24 cellular contexts compared by ENCODE assay signal in the genomic region with DNA sequence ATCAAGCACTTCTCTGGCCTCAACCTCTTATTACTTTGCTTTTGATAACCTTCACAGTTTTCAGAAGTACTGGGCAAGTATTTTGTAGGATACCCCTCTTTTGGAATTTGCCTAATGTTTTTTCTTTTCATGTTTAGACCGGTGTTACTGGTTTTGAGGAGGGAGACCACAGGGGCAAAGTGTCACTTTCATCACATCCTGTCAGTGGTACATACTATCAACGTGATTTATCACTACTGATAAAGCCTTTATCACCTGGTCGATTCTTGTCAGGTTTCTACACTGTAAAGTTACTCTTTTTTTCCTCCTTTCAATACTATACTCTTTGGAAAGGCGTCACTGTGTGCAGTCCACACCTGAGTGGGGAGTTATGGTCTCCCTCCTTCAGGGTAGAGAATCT. TPM values are rescaled to one million over a fixed set of nuclear protein-coding genes. Genes with fewer than 3 reads are reported as not detected.
DNase-seq lines count a peak whose midpoint lies in the region; ATAC-seq and TF ChIP-seq lines count a peak whose summit lies in the region.
"Had no signal": no experiment of that assay in that cellular context is flagged by ENCODE, and none has a peak within 500 bp of the region (broad histone marks: within the 10 kb centered on the region; RNA-seq: fewer than 3 reads in every experiment).

No MANE protein-coding gene starts in this region.

- H3K4me3 Mint-ChIP-seq in activated CD8-positive, alpha-beta memory T cell treated with anti-CD3 and anti-CD28 coated beads, Interleukin-2, amount 10 ng/mL, durations not matched to agents 7 days and 5 days, result no peak overlapping the region
- no peak overlapping the region for H3K4me3 Mint-ChIP-seq in central memory CD8-positive, alpha-beta T cell
- no peak overlapping the region for H3K4me3 Mint-ChIP-seq in naive thymus-derived CD4-positive, alpha-beta T cell
- H3K4me3 Mint-ChIP-seq: B cell had no signal

- no peak overlapping the region for H3K27ac ChIP-seq in naive thymus-derived CD4-positive, alpha-beta T cell (ENCODE audit: low read depth, low read length)
- H3K27ac ChIP-seq: HL-60 had no signal

- H3K27ac Mint-ChIP-seq in activated CD8-positive, alpha-beta memory T cell treated with anti-CD3 and anti-CD28 coated beads, Interleukin-2, amount 10 ng/mL, durations not matched to agents 7 days and 5 days, result no peak overlapping the region
- peak overlapping the region; percentile 17 for H3K27ac Mint-ChIP-seq in central memory CD8-positive, alpha-beta T cell (ENCODE audit: low read depth)
- peak overlapping the region in 1 of 9 donors; percentile 19 for H3K27ac Mint-ChIP-seq in naive thymus-derived CD4-positive, alpha-beta T cell
- H3K27ac Mint-ChIP-seq: B cell had no signal

- H3K27me3 Mint-ChIP-seq in activated CD8-positive, alpha-beta memory T cell treated with anti-CD3 and anti-CD28 coated beads, Interleukin-2, amount 10 ng/mL, durations not matched to agents 7 days and 5 days, result no peaks in the 10 kb centered on the region
- H3K27me3 Mint-ChIP-seq in central memory CD8-positive, alpha-beta T cell, result no peaks in the 10 kb centered on the region
- no peaks in the 10 kb centered on the region for H3K27me3 Mint-ChIP-seq in naive thymus-derived CD4-positive, alpha-beta T cell
- H3K27me3 Mint-ChIP-seq: B cell had no signal

- H3K36me3 Mint-ChIP-seq in activated CD8-positive, alpha-beta memory T cell treated with anti-CD3 and anti-CD28 coated beads, Interleukin-2, amount 10 ng/mL, durations not matched to agents 7 days and 5 days, result peaks cover 2% of the 10 kb centered on the region
- H3K36me3 Mint-ChIP-seq in central memory CD8-positive, alpha-beta T cell (ENCODE audit: insufficient read depth), result peaks cover 1% of the 10 kb centered on the region
- peaks cover 0 to 26% (median 0%) of the 10 kb centered on the region in 5 donors for H3K36me3 Mint-ChIP-seq in naive thymus-derived CD4-positive, alpha-beta T cell

- H3K4me1 ChIP-seq in naive thymus-derived CD4-positive, alpha-beta T cell (ENCODE audit: control insufficient read depth in 2 of 2, insufficient read depth in 2 of 2, low read length in 2 of 2), result peaks cover 0 to 8% of the 10 kb centered on the region in 2 donors

- intact Hi-C loops in naive thymus-derived CD4-positive, alpha-beta T cell (cut with micrococcal nuclease), result no loop called here

- no peaks in the 10 kb centered on the region for H3K9me3 Mint-ChIP-seq in activated CD8-positive, alpha-beta memory T cell treated with anti-CD3 and anti-CD28 coated beads, Interleukin-2, amount 10 ng/mL, durations not matched to agents 7 days and 5 days (ENCODE audit: low read depth)
- no peaks in the 10 kb centered on the region for H3K9me3 Mint-ChIP-seq in central memory CD8-positive, alpha-beta T cell
- peaks cover 0 to 1% (median 0%) of the 10 kb centered on the region in 11 donors for H3K9me3 Mint-ChIP-seq in naive thymus-derived CD4-positive, alpha-beta T cell

- H3K27me3 ChIP-seq in naive thymus-derived CD4-positive, alpha-beta T cell (ENCODE audit: control insufficient read depth in 2 of 2, insufficient read depth in 2 of 2, low read length in 2 of 2), result no peaks in the 10 kb centered on the region
- H3K27me3 ChIP-seq: MG63 had no signal

- H3K4me1 Mint-ChIP-seq in activated CD8-positive, alpha-beta memory T cell treated with anti-CD3 and anti-CD28 coated beads, Interleukin-2, amount 10 ng/mL, durations not matched to agents 7 days and 5 days, result peaks cover 21% of the 10 kb centered on the region
- H3K4me1 Mint-ChIP-seq in central memory CD8-positive, alpha-beta T cell, result peaks cover 29% of the 10 kb centered on the region
- H3K4me1 Mint-ChIP-seq in naive thymus-derived CD4-positive, alpha-beta T cell, result peaks cover 7 to 26% (median 18%) of the 10 kb centered on the region in 7 donors

- POLR2A ChIA-PET in HEK293T (lab: Yijun Ruan, JAX), result interaction anchor here (0.6 kb wide), 1 partner anchor 59 kb away, joined by 3 read pairs; no protein-coding TSS in a partner anchor
- POLR2A ChIA-PET in naive thymus-derived CD4-positive, alpha-beta T cell (lab: Charles Lee), result no interaction called here

- H3K9me3 ChIP-seq in naive thymus-derived CD4-positive, alpha-beta T cell (ENCODE audit: control insufficient read depth in 2 of 3, low read length in 3 of 3), result no peaks in the 10 kb centered on the region
- H3K9me3 ChIP-seq: MG63 had no signal

- CTCF ChIA-PET in activated CD8-positive, alpha-beta memory T cell treated with anti-CD3 and anti-CD28 coated beads, Interleukin-2, amount 10 ng/mL, durations not matched to agents 7 days and 5 days (lab: Charles Lee), result no interaction called here
- CTCF ChIA-PET in HEK293T (lab: Yijun Ruan, JAX), result no interaction called here
- CTCF ChIA-PET in naive thymus-derived CD4-positive, alpha-beta T cell (lab: Charles Lee), result no interaction called here

- no peak overlapping the region for H3K4me3 ChIP-seq in naive thymus-derived CD4-positive, alpha-beta T cell (ENCODE audit: low read length)
- H3K4me3 ChIP-seq: GM12878, MG63 had no signal

- H3K36me3 ChIP-seq in naive thymus-derived CD4-positive, alpha-beta T cell (ENCODE audit: control insufficient read depth in 2 of 3, insufficient read depth in 3 of 3, low read length in 3 of 3), result no peaks in the 10 kb centered on the region
- H3K36me3 ChIP-seq: MG63 had no signal

- peak; percentile 30 for ATAC-seq in activated CD8-positive, alpha-beta memory T cell treated with anti-CD3 and anti-CD28 coated beads, Interleukin-2, amount 10 ng/mL, durations not matched to agents 7 days and 5 days
- ATAC-seq in central memory CD8-positive, alpha-beta T cell (replicated peaks; ENCODE audit: extremely low read depth, poor library complexity, severe bottlenecking), result no peak
- ATAC-seq in naive thymus-derived CD4-positive, alpha-beta T cell, result peak; percentile 50
- ATAC-seq in HG02642 (IDR thresholded peaks at IDR 0.05; ENCODE audit: poor library complexity, unreplicated experiment), result no peak
- no peak for ATAC-seq in HG03460 (IDR thresholded peaks at IDR 0.05; ENCODE audit: unreplicated experiment)
- ATAC-seq: GM12878, Right ventricle myocardium inferior had no signal

- DNase-seq in activated CD8-positive, alpha-beta memory T cell treated with anti-CD3 and anti-CD28 coated beads, Interleukin-2, amount 10 ng/mL, durations not matched to agents 7 days and 5 days, result no peak
- DNase-seq in activated CD8-positive, alpha-beta memory T cell treated with anti-CD3 and anti-CD28 coated beads, Interleukin-2, amount 50 U/mL, for 4 hours, result no peak
- DNase-seq in HEK293T (ENCODE audit: extremely low spot score) (no peak), NCI-H2196 (lab: John Stamatoyannopoulos, UW; ENCODE audit: unreplicated experiment) (no peak)
- no peak for DNase-seq in central memory CD8-positive, alpha-beta T cell (ENCODE audit: low spot score in 2 of 2)
- DNase-seq in naive thymus-derived CD4-positive, alpha-beta T cell, result no peak
- DNase-seq: 8988T; GF-D8; GOT3; IMR-90; Kasumi-1; MG63; NCI-H1048; NCI-H146; NCI-H2029 treated with DMSO at 0.1 percent for 48 hours; NCI-H2171; NCI-H446; NK-92 treated with Interleukin-12 subunit alpha and Interleukin-12 subunit beta, amount 100 ng/mL, for 24 hours had no signal

TF ChIP-seq in HEK293T, 16 proteins besides CTCF, POLR2A, EP300 and RAD21:
- TF ChIP-seq, protein P1, sequence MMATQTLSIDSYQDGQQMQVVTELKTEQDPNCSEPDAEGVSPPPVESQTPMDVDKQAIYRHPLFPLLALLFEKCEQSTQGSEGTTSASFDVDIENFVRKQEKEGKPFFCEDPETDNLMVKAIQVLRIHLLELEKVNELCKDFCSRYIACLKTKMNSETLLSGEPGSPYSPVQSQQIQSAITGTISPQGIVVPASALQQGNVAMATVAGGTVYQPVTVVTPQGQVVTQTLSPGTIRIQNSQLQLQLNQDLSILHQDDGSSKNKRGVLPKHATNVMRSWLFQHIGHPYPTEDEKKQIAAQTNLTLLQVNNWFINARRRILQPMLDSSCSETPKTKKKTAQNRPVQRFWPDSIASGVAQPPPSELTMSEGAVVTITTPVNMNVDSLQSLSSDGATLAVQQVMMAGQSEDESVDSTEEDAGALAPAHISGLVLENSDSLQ (IDR thresholded peaks at IDR 0.05), result peak; percentile 49
- TF ChIP-seq BHLHE40 (IDR thresholded peaks at IDR 0.05; ENCODE audit: borderline replicate concordance), result no peak

RNA-seq across cellular contexts. Expression of a gene that starts 26.7 kb away (rescaled TPM):
- total RNA-seq in activated CD8-positive, alpha-beta memory T cell treated with anti-CD3 and anti-CD28 coated beads, Interleukin-2, amount 10 ng/mL, durations not matched to agents 7 days and 5 days, result 10 to 100 TPM in 1 of 2 experiments, 1 to 10 TPM in 1; 8.0 to 11.6 TPM
- total RNA-seq in naive thymus-derived CD4-positive, alpha-beta T cell, result 10 to 100 TPM; 11.2 to 16.9 (median 14.7) TPM
- polyA plus RNA-seq in naive thymus-derived CD4-positive, alpha-beta T cell, result 1 to 10 TPM; 1.6 to 2.7 TPM

Comparison
In these comparisons a context has a peak if more than half of its experiments do, and no peak if none do; other contexts are left out.
1. ATAC-seq: peak in activated CD8-positive, alpha-beta memory T cell treated with anti-CD3 and anti-CD28 coated beads, Interleukin-2, amount 10 ng/mL, durations not matched to agents 7 days and 5 days (single experiment) and naive thymus-derived CD4-positive, alpha-beta T cell (single experiment); none in central memory CD8-positive, alpha-beta T cell (single experiment), HG02642 (single experiment) and HG03460 (single experiment).